In the genomic region with DNA sequence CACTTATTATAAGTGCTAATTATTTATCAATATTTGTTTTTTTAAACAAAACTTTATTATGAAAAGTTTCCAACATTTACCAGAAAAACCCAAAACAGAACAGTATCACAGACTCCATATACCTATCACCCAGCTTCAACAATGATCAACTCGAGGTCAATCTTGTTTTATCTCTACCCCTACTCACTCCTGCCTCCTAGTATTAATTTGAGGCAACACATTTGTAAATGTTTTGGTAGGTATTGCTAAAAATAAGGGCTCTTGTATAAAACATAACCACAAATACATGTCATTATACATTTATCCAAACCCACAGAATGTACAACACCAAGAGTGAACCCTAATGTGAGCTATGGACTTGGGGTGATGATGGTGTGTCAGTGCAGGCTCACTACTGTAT, we compare ENCODE assay signal across 1 cellular context.
TF ChIP-seq lines count a peak whose summit lies in the region.

No MANE protein-coding gene starts in this region.

TF ChIP-seq in HepG2, 621 proteins besides CTCF, POLR2A, EP300 and RAD21 (continued from another document):
- TF ChIP-seq, protein P1, sequence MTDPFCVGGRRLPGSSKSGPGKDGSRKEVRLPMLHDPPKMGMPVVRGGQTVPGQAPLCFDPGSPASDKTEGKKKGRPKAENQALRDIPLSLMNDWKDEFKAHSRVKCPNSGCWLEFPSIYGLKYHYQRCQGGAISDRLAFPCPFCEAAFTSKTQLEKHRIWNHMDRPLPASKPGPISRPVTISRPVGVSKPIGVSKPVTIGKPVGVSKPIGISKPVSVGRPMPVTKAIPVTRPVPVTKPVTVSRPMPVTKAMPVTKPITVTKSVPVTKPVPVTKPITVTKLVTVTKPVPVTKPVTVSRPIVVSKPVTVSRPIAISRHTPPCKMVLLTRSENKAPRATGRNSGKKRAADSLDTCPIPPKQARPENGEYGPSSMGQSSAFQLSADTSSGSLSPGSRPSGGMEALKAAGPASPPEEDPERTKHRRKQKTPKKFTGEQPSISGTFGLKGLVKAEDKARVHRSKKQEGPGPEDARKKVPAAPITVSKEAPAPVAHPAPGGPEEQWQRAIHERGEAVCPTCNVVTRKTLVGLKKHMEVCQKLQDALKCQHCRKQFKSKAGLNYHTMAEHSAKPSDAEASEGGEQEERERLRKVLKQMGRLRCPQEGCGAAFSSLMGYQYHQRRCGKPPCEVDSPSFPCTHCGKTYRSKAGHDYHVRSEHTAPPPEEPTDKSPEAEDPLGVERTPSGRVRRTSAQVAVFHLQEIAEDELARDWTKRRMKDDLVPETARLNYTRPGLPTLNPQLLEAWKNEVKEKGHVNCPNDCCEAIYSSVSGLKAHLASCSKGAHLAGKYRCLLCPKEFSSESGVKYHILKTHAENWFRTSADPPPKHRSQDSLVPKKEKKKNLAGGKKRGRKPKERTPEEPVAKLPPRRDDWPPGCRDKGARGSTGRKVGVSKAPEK (CRISPR knock-in tag; IDR thresholded peaks at IDR 0.05; ENCODE audit: borderline replicate concordance): no peak
- TF ChIP-seq, protein P2, sequence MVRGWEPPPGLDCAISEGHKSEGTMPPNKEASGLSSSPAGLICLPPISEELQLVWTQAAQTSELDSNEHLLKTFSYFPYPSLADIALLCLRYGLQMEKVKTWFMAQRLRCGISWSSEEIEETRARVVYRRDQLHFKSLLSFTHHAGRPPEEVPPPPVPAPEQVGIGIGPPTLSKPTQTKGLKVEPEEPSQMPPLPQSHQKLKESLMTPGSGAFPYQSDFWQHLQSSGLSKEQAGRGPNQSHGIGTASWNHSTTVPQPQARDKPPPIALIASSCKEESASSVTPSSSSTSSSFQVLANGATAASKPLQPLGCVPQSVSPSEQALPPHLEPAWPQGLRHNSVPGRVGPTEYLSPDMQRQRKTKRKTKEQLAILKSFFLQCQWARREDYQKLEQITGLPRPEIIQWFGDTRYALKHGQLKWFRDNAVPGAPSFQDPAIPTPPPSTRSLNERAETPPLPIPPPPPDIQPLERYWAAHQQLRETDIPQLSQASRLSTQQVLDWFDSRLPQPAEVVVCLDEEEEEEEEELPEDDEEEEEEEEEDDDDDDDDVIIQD (CRISPR knock-in tag; IDR thresholded peaks at IDR 0.05; ENCODE audit: low read depth): no peak
